Comparison of ENCODE assay signal across 21 cellular contexts in the genomic region with DNA sequence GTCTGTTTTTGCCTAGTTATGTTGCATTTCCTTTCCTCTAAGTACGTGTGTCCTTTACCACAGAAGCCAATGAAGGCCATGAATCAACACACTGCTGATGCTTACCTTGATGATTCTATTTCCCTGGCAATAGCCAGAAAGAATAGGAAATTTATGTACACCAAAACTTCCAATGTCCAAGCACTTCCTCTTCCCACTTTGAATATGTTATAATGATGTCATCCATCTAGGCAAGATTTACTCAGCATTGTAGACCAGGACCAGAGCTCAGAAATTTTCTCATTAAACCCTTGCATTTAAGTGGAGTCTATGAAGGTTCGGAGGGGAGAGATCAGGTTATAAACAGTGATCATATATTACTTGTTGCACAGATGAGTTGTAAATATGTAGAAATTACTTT.
"Had no signal": no experiment of that assay in that cellular context is flagged by ENCODE, and none has a peak within 500 bp of the region (broad histone marks: within the 10 kb centered on the region; RNA-seq: fewer than 3 reads in every experiment).

No MANE protein-coding gene starts in this region.

- H3K27ac ChIP-seq: HL-60, RWPE1 had no signal

- H3K9me3 ChIP-seq: MG63, SK-N-SH had no signal

- H3K36me3 ChIP-seq: MG63 had no signal

- H3K27me3 ChIP-seq: MG63 had no signal

- H3K4me3 ChIP-seq: MG63 had no signal

- DNase-seq: Karpas-422, KG1, MG63, NCI-H1092, NCI-H1105 treated with DMSO at 0.1 percent for 48 hours, NCI-H1417 treated with DMSO at 0.1 percent for 48 hours, NCI-H146, NCI-H1694 treated with DMSO at 0.1 percent for 48 hours, NCI-H1930, NCI-H2081, NCI-H2107, NCI-H2227 treated with DMSO at 0.1 percent for 48 hours, NCI-H524, NCI-H526 treated with DMSO at 0.1 percent for 48 hours, NCI-H748 treated with DMSO at 0.1 percent for 48 hours, PC-3, SHP77, SK-N-SH, SW 1271 had no signal
